Comparison of ENCODE assay signal across 19 cellular contexts in genomic region chr2:219281588-219281987, GRCh38. TPM values are rescaled to one million over a fixed set of nuclear protein-coding genes. Genes with fewer than 3 reads are reported as not detected.
DNase-seq lines count a peak whose midpoint lies in the region; ATAC-seq and TF ChIP-seq lines count a peak whose summit lies in the region.
"Had no signal": no experiment of that assay in that cellular context is flagged by ENCODE, and none has a peak within 500 bp of the region (broad histone marks: within the 10 kb centered on the region; RNA-seq: fewer than 3 reads in every experiment).

No MANE protein-coding gene starts in this region.

- TF ChIP-seq CTCF in ascending aorta (IDR thresholded peaks at IDR 0.05), result no peak

- peak overlapping the region; percentile 33 for H3K27ac Mint-ChIP-seq in activated CD8-positive, alpha-beta memory T cell treated with anti-CD3 and anti-CD28 coated beads, Interleukin-2, amount 10 ng/mL, durations not matched to agents 7 days and 5 days

- DNase-seq in activated CD8-positive, alpha-beta memory T cell treated with anti-CD3 and anti-CD28 coated beads, Interleukin-2, amount 10 ng/mL, durations not matched to agents 7 days and 5 days, result no peak
- no peak for DNase-seq in activated CD8-positive, alpha-beta memory T cell treated with anti-CD3 and anti-CD28 coated beads for 24 hours
- DNase-seq in ascending aorta (ENCODE audit: low spot score in 2 of 2), result no peak
- DNase-seq in left kidney (ENCODE audit: low read depth, low spot score), result peak; percentile 55
- no peak for DNase-seq in globus pallidus (ENCODE audit: low spot score)
- DNase-seq: activated effector memory CD4-positive, alpha-beta T cell treated with anti-CD3 and anti-CD28 coated beads, Interleukin-2, amount 50 U/mL, for 16 hours; Calu3; KBM-7; left ventricle myocardium inferior; NCI-H1048; NCI-H82; retina had no signal

- H3K9me3 Mint-ChIP-seq in activated CD8-positive, alpha-beta memory T cell treated with anti-CD3 and anti-CD28 coated beads, Interleukin-2, amount 10 ng/mL, durations not matched to agents 7 days and 5 days (ENCODE audit: low read depth), result no peaks in the 10 kb centered on the region

- peaks cover 38 to 53% of the 10 kb centered on the region in 2 donors for H3K36me3 ChIP-seq in ascending aorta

- no peak overlapping the region for H3K4me3 Mint-ChIP-seq in activated CD8-positive, alpha-beta memory T cell treated with anti-CD3 and anti-CD28 coated beads, Interleukin-2, amount 10 ng/mL, durations not matched to agents 7 days and 5 days

- no peak overlapping the region for H3K4me3 ChIP-seq in ascending aorta
- H3K4me3 ChIP-seq: left ventricle myocardium inferior had no signal

- CTCF ChIA-PET in activated CD8-positive, alpha-beta memory T cell treated with anti-CD3 and anti-CD28 coated beads, Interleukin-2, amount 10 ng/mL, durations not matched to agents 7 days and 5 days (lab: Charles Lee), result interaction anchor here (0.8 to 14.8 kb wide), 3 partner anchors 11 to 127 kb away, joined by 3 to 260 read pairs (median 3); partner anchors contain the start of genes ANKZF1 and ATG9A

- no peaks in the 10 kb centered on the region for H3K27me3 ChIP-seq in ascending aorta

- H3K4me1 ChIP-seq in ascending aorta, result peaks cover 6 to 41% of the 10 kb centered on the region in 2 donors

- H3K27ac ChIP-seq in ascending aorta (peak overlapping the region; percentile 99), temporal lobe (ENCODE audit: low read depth, low read length) (peak overlapping the region; percentile 100)
- H3K27ac ChIP-seq: left ventricle myocardium inferior had no signal

- no peak for ATAC-seq in activated CD8-positive, alpha-beta memory T cell treated with anti-CD3 and anti-CD28 coated beads, Interleukin-2, amount 10 ng/mL, durations not matched to agents 7 days and 5 days
- ATAC-seq in HG03159 (IDR thresholded peaks at IDR 0.05; ENCODE audit: unreplicated experiment) (no peak), HG02642 (IDR thresholded peaks at IDR 0.05; ENCODE audit: poor library complexity, unreplicated experiment) (no peak)
- ATAC-seq: HCT116, Panc1 had no signal

- no peaks in the 10 kb centered on the region for H3K9me3 ChIP-seq in ascending aorta
- H3K9me3 ChIP-seq: left ventricle myocardium inferior had no signal

- H3K4me1 Mint-ChIP-seq in activated CD8-positive, alpha-beta memory T cell treated with anti-CD3 and anti-CD28 coated beads, Interleukin-2, amount 10 ng/mL, durations not matched to agents 7 days and 5 days, result peaks cover 32% of the 10 kb centered on the region

- peaks cover 12% of the 10 kb centered on the region for H3K36me3 Mint-ChIP-seq in activated CD8-positive, alpha-beta memory T cell treated with anti-CD3 and anti-CD28 coated beads, Interleukin-2, amount 10 ng/mL, durations not matched to agents 7 days and 5 days

- intact Hi-C loops in ascending aorta (cut with DNase I), result no loop called here

- no peaks in the 10 kb centered on the region for H3K27me3 Mint-ChIP-seq in activated CD8-positive, alpha-beta memory T cell treated with anti-CD3 and anti-CD28 coated beads, Interleukin-2, amount 10 ng/mL, durations not matched to agents 7 days and 5 days

RNA-seq across cellular contexts. Expression of gene DNAJB2, which starts 2.4 kb away (rescaled TPM):
- total RNA-seq in activated CD8-positive, alpha-beta memory T cell treated with anti-CD3 and anti-CD28 coated beads, Interleukin-2, amount 10 ng/mL, durations not matched to agents 7 days and 5 days, result 10 to 100 TPM; 48.2 to 49.0 TPM
- total RNA-seq in ascending aorta (51.0 TPM), temporal lobe (81.1 TPM)

RNA-seq across cellular contexts. Expression of gene PTPRN, which starts 27.6 kb away (rescaled TPM):
- total RNA-seq in activated CD8-positive, alpha-beta memory T cell treated with anti-CD3 and anti-CD28 coated beads, Interleukin-2, amount 10 ng/mL, durations not matched to agents 7 days and 5 days, result under 1 TPM in 1 of 2 experiments, not detected in 1; 0.28 TPM
- total RNA-seq in ascending aorta (not detected), temporal lobe (32.7 TPM)
- total RNA-seq: Calu3 had no signal

RNA-seq across cellular contexts. Expression of gene TUBA4A, which starts 27.9 kb away (rescaled TPM):
- total RNA-seq in activated CD8-positive, alpha-beta memory T cell treated with anti-CD3 and anti-CD28 coated beads, Interleukin-2, amount 10 ng/mL, durations not matched to agents 7 days and 5 days, result 100 to 1,000 TPM; 244 to 337 TPM
- total RNA-seq in ascending aorta, result 71.1 TPM
- total RNA-seq in temporal lobe, result 2.5 TPM

RNA-seq across cellular contexts. Expression of gene TUBA4B, which starts 28.5 kb away (rescaled TPM):
- not detected for total RNA-seq in activated CD8-positive, alpha-beta memory T cell treated with anti-CD3 and anti-CD28 coated beads, Interleukin-2, amount 10 ng/mL, durations not matched to agents 7 days and 5 days
- total RNA-seq in ascending aorta (not detected), temporal lobe (not detected)
- total RNA-seq: A172, astrocyte, Calu3, left ventricle myocardium inferior had no signal

RNA-seq across cellular contexts. Expression of gene STK16, which starts 36.3 kb away (rescaled TPM):
- total RNA-seq in activated CD8-positive, alpha-beta memory T cell treated with anti-CD3 and anti-CD28 coated beads, Interleukin-2, amount 10 ng/mL, durations not matched to agents 7 days and 5 days, result 10 to 100 TPM; 37.3 to 41.7 TPM
- total RNA-seq in ascending aorta (15.2 TPM), temporal lobe (13.0 TPM)

Comparison
In these comparisons a context has a peak if more than half of its experiments do, and no peak if none do; other contexts are left out.
1. RNA of gene PTPRN, which starts 27.6 kb away (total RNA-seq): 32.7 TPM in temporal lobe (single experiment); 0.28 TPM in activated CD8-positive, alpha-beta memory T cell treated with anti-CD3 and anti-CD28 coated beads, Interleukin-2, amount 10 ng/mL, durations not matched to agents 7 days and 5 days and not detected in ascending aorta (single experiment); every median in the first group is over 10 times any median in the second.
2. RNA of gene TUBA4A, which starts 27.9 kb away (total RNA-seq): 244 to 337 TPM in activated CD8-positive, alpha-beta memory T cell treated with anti-CD3 and anti-CD28 coated beads, Interleukin-2, amount 10 ng/mL, durations not matched to agents 7 days and 5 days and 71.1 TPM in ascending aorta (single experiment); 2.5 TPM in temporal lobe (single experiment); every median in the first group is over 10 times any median in the second.